ENCODE assay signal across 1 cellular context in genomic region chr12:46372131-46372851, GRCh38.
TF ChIP-seq lines count a peak whose summit lies in the region.

Gene SLC38A2, minus strand, starts transcription at chr12:46372773. Its CDS starts 1,480 bp downstream, at chr12:46371293.

TF ChIP-seq in HEK293, 187 proteins besides CTCF, POLR2A, EP300 and RAD21 (continued from another document and continues in another):
- TF ChIP-seq, protein P1, sequence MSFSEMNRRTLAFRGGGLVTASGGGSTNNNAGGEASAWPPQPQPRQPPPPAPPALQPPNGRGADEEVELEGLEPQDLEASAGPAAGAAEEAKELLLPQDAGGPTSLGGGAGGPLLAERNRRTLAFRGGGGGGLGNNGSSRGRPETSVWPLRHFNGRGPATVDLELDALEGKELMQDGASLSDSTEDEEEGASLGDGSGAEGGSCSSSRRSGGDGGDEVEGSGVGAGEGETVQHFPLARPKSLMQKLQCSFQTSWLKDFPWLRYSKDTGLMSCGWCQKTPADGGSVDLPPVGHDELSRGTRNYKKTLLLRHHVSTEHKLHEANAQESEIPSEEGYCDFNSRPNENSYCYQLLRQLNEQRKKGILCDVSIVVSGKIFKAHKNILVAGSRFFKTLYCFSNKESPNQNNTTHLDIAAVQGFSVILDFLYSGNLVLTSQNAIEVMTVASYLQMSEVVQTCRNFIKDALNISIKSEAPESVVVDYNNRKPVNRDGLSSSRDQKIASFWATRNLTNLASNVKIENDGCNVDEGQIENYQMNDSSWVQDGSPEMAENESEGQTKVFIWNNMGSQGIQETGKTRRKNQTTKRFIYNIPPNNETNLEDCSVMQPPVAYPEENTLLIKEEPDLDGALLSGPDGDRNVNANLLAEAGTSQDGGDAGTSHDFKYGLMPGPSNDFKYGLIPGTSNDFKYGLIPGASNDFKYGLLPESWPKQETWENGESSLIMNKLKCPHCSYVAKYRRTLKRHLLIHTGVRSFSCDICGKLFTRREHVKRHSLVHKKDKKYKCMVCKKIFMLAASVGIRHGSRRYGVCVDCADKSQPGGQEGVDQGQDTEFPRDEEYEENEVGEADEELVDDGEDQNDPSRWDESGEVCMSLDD (tag by site-specific recombination; IDR thresholded peaks at IDR 0.05) = peak; percentile 22; the same call in 1 of the 2 replicates
- TF ChIP-seq ZNF549 (tag by site-specific recombination; IDR thresholded peaks at IDR 0.05) (no peak), ZNF548 (tag by site-specific recombination; IDR thresholded peaks at IDR 0.05) (no peak), ZNF777 (tag by site-specific recombination; IDR thresholded peaks at IDR 0.05; ENCODE audit: borderline replicate concordance) (no peak), ZNF404 (tag by site-specific recombination; IDR thresholded peaks at IDR 0.05) (no peak), ZNF830 (tag by site-specific recombination; IDR thresholded peaks at IDR 0.05; ENCODE audit: low read depth) (no peak), ZNF26 (tag by site-specific recombination; IDR thresholded peaks at IDR 0.05) (no peak), ZNF621 (tag by site-specific recombination; IDR thresholded peaks at IDR 0.05) (no peak), ZNF555 (tag by site-specific recombination; conservative IDR thresholded peaks at IDR 0.05) (no peak), ZNF10 (tag by site-specific recombination; IDR thresholded peaks at IDR 0.05) (no peak), ZNF266 (tag by site-specific recombination; IDR thresholded peaks at IDR 0.05; ENCODE audit: low read depth) (no peak), ZNF114 (tag by site-specific recombination; IDR thresholded peaks at IDR 0.05) (no peak), PRDM1 (tag by site-specific recombination; IDR thresholded peaks at IDR 0.05) (no peak), GLI2 (tag by site-specific recombination; IDR thresholded peaks at IDR 0.05; ENCODE audit: borderline replicate concordance, low read depth) (no peak), SCRT2 (tag by site-specific recombination; IDR thresholded peaks at IDR 0.05) (0 out of 2 replicates have a peak, but pooled peaks have one; percentile 23), ZNF513 (tag by site-specific recombination; IDR thresholded peaks at IDR 0.05) (no peak), ZBTB17 (tag by site-specific recombination; IDR thresholded peaks at IDR 0.05) (no peak), GLI4 (tag by site-specific recombination; IDR thresholded peaks at IDR 0.05) (peak; percentile 62; the same call in 1 of the 2 replicates), ZNF596 (tag by site-specific recombination; IDR thresholded peaks at IDR 0.05) (no peak), ZIC2 (tag by site-specific recombination; IDR thresholded peaks at IDR 0.05) (peak; percentile 56; the same call in 1 of the 2 replicates), KLF9 (tag by site-specific recombination; IDR thresholded peaks at IDR 0.05; ENCODE audit: low read depth) (no peak; the same call in 1 of the 2 replicates), ZNF391 (tag by site-specific recombination; IDR thresholded peaks at IDR 0.05; ENCODE audit: borderline replicate concordance, low read depth) (peak; percentile 91; the same call in 1 of the 2 replicates), ZNF571 (tag by site-specific recombination; IDR thresholded peaks at IDR 0.05) (no peak), PRDM4 (tag by site-specific recombination; IDR thresholded peaks at IDR 0.05) (no peak), ZNF792 (tag by site-specific recombination; IDR thresholded peaks at IDR 0.05) (no peak), ZNF654 (tag by site-specific recombination; IDR thresholded peaks at IDR 0.05; ENCODE audit: low read depth) (0 out of 2 replicates have a peak, but pooled peaks have one; percentile 2), ZSCAN16 (tag by site-specific recombination; IDR thresholded peaks at IDR 0.05) (no peak), SALL2 (tag by site-specific recombination; IDR thresholded peaks at IDR 0.05; ENCODE audit: borderline replicate concordance) (no peak), ZNF112 (tag by site-specific recombination; IDR thresholded peaks at IDR 0.05) (no peak), BCL11B (tag by site-specific recombination; IDR thresholded peaks at IDR 0.05; ENCODE audit: low read depth) (no peak), ZNF223 (tag by site-specific recombination; IDR thresholded peaks at IDR 0.05) (0 out of 2 replicates have a peak, but pooled peaks have one; percentile 10), ZNF239 (tag by site-specific recombination; IDR thresholded peaks at IDR 0.05) (0 out of 2 replicates have a peak, but pooled peaks have one; percentile 51)
- TF ChIP-seq, protein P2, sequence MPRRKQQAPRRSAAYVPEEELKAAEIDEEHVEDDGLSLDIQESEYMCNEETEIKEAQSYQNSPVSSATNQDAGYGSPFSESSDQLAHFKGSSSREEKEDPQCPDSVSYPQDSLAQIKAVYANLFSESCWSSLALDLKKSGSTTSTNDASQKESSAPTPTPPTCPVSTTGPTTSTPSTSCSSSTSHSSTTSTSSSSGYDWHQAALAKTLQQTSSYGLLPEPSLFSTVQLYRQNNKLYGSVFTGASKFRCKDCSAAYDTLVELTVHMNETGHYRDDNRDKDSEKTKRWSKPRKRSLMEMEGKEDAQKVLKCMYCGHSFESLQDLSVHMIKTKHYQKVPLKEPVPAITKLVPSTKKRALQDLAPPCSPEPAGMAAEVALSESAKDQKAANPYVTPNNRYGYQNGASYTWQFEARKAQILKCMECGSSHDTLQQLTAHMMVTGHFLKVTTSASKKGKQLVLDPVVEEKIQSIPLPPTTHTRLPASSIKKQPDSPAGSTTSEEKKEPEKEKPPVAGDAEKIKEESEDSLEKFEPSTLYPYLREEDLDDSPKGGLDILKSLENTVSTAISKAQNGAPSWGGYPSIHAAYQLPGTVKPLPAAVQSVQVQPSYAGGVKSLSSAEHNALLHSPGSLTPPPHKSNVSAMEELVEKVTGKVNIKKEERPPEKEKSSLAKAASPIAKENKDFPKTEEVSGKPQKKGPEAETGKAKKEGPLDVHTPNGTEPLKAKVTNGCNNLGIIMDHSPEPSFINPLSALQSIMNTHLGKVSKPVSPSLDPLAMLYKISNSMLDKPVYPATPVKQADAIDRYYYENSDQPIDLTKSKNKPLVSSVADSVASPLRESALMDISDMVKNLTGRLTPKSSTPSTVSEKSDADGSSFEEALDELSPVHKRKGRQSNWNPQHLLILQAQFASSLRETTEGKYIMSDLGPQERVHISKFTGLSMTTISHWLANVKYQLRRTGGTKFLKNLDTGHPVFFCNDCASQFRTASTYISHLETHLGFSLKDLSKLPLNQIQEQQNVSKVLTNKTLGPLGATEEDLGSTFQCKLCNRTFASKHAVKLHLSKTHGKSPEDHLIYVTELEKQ (tag by site-specific recombination; IDR thresholded peaks at IDR 0.05; ENCODE audit: borderline replicate concordance) = no peak
- TF ChIP-seq, protein P3, sequence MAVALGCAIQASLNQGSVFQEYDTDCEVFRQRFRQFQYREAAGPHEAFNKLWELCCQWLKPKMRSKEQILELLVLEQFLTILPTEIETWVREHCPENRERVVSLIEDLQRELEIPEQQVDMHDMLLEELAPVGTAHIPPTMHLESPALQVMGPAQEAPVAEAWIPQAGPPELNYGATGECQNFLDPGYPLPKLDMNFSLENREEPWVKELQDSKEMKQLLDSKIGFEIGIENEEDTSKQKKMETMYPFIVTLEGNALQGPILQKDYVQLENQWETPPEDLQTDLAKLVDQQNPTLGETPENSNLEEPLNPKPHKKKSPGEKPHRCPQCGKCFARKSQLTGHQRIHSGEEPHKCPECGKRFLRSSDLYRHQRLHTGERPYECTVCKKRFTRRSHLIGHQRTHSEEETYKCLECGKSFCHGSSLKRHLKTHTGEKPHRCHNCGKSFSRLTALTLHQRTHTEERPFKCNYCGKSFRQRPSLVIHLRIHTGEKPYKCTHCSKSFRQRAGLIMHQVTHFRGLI (tag by site-specific recombination; IDR thresholded peaks at IDR 0.05) = 0 out of 2 replicates have a peak, but pooled peaks have one; percentile 31
- TF ChIP-seq, protein P4, sequence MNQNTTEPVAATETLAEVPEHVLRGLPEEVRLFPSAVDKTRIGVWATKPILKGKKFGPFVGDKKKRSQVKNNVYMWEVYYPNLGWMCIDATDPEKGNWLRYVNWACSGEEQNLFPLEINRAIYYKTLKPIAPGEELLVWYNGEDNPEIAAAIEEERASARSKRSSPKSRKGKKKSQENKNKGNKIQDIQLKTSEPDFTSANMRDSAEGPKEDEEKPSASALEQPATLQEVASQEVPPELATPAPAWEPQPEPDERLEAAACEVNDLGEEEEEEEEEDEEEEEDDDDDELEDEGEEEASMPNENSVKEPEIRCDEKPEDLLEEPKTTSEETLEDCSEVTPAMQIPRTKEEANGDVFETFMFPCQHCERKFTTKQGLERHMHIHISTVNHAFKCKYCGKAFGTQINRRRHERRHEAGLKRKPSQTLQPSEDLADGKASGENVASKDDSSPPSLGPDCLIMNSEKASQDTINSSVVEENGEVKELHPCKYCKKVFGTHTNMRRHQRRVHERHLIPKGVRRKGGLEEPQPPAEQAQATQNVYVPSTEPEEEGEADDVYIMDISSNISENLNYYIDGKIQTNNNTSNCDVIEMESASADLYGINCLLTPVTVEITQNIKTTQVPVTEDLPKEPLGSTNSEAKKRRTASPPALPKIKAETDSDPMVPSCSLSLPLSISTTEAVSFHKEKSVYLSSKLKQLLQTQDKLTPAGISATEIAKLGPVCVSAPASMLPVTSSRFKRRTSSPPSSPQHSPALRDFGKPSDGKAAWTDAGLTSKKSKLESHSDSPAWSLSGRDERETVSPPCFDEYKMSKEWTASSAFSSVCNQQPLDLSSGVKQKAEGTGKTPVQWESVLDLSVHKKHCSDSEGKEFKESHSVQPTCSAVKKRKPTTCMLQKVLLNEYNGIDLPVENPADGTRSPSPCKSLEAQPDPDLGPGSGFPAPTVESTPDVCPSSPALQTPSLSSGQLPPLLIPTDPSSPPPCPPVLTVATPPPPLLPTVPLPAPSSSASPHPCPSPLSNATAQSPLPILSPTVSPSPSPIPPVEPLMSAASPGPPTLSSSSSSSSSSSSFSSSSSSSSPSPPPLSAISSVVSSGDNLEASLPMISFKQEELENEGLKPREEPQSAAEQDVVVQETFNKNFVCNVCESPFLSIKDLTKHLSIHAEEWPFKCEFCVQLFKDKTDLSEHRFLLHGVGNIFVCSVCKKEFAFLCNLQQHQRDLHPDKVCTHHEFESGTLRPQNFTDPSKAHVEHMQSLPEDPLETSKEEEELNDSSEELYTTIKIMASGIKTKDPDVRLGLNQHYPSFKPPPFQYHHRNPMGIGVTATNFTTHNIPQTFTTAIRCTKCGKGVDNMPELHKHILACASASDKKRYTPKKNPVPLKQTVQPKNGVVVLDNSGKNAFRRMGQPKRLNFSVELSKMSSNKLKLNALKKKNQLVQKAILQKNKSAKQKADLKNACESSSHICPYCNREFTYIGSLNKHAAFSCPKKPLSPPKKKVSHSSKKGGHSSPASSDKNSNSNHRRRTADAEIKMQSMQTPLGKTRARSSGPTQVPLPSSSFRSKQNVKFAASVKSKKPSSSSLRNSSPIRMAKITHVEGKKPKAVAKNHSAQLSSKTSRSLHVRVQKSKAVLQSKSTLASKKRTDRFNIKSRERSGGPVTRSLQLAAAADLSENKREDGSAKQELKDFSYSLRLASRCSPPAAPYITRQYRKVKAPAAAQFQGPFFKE (tag by site-specific recombination; IDR thresholded peaks at IDR 0.05; ENCODE audit: borderline replicate concordance) = no peak
- TF ChIP-seq, protein P5, sequence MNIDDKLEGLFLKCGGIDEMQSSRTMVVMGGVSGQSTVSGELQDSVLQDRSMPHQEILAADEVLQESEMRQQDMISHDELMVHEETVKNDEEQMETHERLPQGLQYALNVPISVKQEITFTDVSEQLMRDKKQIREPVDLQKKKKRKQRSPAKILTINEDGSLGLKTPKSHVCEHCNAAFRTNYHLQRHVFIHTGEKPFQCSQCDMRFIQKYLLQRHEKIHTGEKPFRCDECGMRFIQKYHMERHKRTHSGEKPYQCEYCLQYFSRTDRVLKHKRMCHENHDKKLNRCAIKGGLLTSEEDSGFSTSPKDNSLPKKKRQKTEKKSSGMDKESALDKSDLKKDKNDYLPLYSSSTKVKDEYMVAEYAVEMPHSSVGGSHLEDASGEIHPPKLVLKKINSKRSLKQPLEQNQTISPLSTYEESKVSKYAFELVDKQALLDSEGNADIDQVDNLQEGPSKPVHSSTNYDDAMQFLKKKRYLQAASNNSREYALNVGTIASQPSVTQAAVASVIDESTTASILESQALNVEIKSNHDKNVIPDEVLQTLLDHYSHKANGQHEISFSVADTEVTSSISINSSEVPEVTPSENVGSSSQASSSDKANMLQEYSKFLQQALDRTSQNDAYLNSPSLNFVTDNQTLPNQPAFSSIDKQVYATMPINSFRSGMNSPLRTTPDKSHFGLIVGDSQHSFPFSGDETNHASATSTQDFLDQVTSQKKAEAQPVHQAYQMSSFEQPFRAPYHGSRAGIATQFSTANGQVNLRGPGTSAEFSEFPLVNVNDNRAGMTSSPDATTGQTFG (tag by site-specific recombination; IDR thresholded peaks at IDR 0.05; ENCODE audit: borderline replicate concordance) = no peak
